In the genomic region with DNA sequence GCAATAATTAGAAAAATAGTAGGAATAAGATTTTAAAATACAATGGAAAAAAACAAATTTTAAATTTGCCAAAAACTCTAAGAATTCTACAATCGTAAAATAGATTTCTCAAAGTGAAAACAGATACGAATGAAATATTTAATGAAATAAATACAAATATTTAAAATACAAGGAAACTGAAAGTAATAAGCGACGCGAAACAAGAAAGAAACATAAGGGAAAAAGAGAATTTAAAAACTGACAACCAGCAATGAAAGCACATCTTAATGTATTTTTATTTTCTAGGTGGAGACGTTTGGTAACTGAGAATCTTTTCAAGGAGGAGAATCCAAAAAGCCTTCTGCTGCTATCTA, we compare ENCODE assay signal across 8 cellular contexts. TPM values are rescaled to one million over a fixed set of nuclear protein-coding genes. Genes with fewer than 3 reads are reported as not detected.
DNase-seq lines count a peak whose midpoint lies in the region; ATAC-seq and TF ChIP-seq lines count a peak whose summit lies in the region.

No MANE protein-coding gene starts in this region.

- TF ChIP-seq CTCF in liver (IDR thresholded peaks at IDR 0.05; ENCODE audit: low read depth, low read length, missing input control), result no peak

- DNase-seq in activated T-cell treated with anti-CD3 and anti-CD28 coated beads, Interleukin-2, amount 50 U/mL, for 72 hours, result no peak
- no peak for DNase-seq in activated T-cell treated with anti-CD3 and anti-CD28 coated beads, Interleukin-2, amount 50 U/mL, for 1 hour
- DNase-seq in adipocyte (ENCODE audit: low read depth), result no peak

- peaks cover 0 to 2% of the 10 kb centered on the region in 2 donors for H3K36me3 Mint-ChIP-seq in activated T-cell treated with anti-CD3 and anti-CD28 coated beads, Interleukin-2, amount 50 U/mL, for 72 hours (ENCODE audit: insufficient read depth in 2 of 2)

- peak overlapping the region; percentile 84 for H3K9ac ChIP-seq in adipocyte (ENCODE audit: low read length)
- peak overlapping the region in 1 of 2 donors; percentile 60 for H3K9ac ChIP-seq in liver (ENCODE audit: low read depth in 1 of 2, low read length in 2 of 2)

- peak overlapping the region; percentile 74 to 92 for H3K27ac ChIP-seq in liver (ENCODE audit: low read depth in 1 of 2, low read length in 2 of 2)
- peak overlapping the region; percentile 96 for H3K27ac ChIP-seq in thymus (ENCODE audit: low read depth)

- no peaks in the 10 kb centered on the region for H3K27me3 ChIP-seq in adipocyte (replicated peaks; ENCODE audit: control insufficient read depth, insufficient read depth, low read length)
- H3K27me3 ChIP-seq in liver (ENCODE audit: control insufficient read depth in 4 of 4, insufficient read depth in 4 of 4, low read length in 3 of 4), result peaks cover 0 to 35% (median 14%) of the 10 kb centered on the region in 4 donors
- no peaks in the 10 kb centered on the region for H3K27me3 ChIP-seq in thymus (ENCODE audit: control insufficient read depth, insufficient read depth)

- WGBS in liver, result 44% methylated on average over 6 of the region's 6 CpGs
- 15% methylated on average over 6 of the region's 6 CpGs for WGBS in thymus

- H3K4me3 ChIP-seq in adipocyte (ENCODE audit: low read length) (peak overlapping the region; percentile 90), liver (ENCODE audit: low read depth in 1 of 3, low read length in 3 of 3) (peak overlapping the region; percentile 15 to 65 (median 32)), thymus (ENCODE audit: low read length) (peak overlapping the region; percentile 59)

- H3K4me3 Mint-ChIP-seq in activated T-cell treated with anti-CD3 and anti-CD28 coated beads, Interleukin-2, amount 50 U/mL, for 72 hours, result peak overlapping the region; percentile 96 to 99

- no peaks in the 10 kb centered on the region for H3K27me3 Mint-ChIP-seq in activated T-cell treated with anti-CD3 and anti-CD28 coated beads, Interleukin-2, amount 50 U/mL, for 72 hours (ENCODE audit: low read depth)

- ATAC-seq in activated T-cell treated with anti-CD3 and anti-CD28 coated beads, Interleukin-2, amount 50 U/mL, for 72 hours (replicated peaks in 1 of 2), result no peak
- no peak for ATAC-seq in HG02588 (IDR thresholded peaks at IDR 0.05; ENCODE audit: unreplicated experiment)
- ATAC-seq in HG02870 (IDR thresholded peaks at IDR 0.05; ENCODE audit: unreplicated experiment), result no peak
- ATAC-seq in GM21528 (IDR thresholded peaks at IDR 0.05; ENCODE audit: low FRiP score, unreplicated experiment), result no peak

- H3K4me1 ChIP-seq in adipocyte (ENCODE audit: control insufficient read depth, insufficient read depth, low read length) (peaks cover 27% of the 10 kb centered on the region), liver (ENCODE audit: control insufficient read depth in 4 of 4, insufficient read depth in 4 of 4, low read length in 3 of 4) (peaks cover 3 to 36% (median 23%) of the 10 kb centered on the region in 4 donors), thymus (ENCODE audit: control insufficient read depth, insufficient read depth, low read length) (peaks cover 8% of the 10 kb centered on the region)

- no peak for TF ChIP-seq RAD21 in liver (IDR thresholded peaks at IDR 0.05)

- no peaks in the 10 kb centered on the region for H3K9me3 Mint-ChIP-seq in activated T-cell treated with anti-CD3 and anti-CD28 coated beads, Interleukin-2, amount 50 U/mL, for 72 hours

- H3K36me3 ChIP-seq in adipocyte (ENCODE audit: control insufficient read depth, insufficient read depth, low read length, severe bottlenecking) (no peaks in the 10 kb centered on the region), liver (ENCODE audit: control insufficient read depth in 4 of 4, insufficient read depth in 3 of 4, low read depth in 1 of 4, low read length in 3 of 4) (no peaks in the 10 kb centered on the region), thymus (ENCODE audit: control insufficient read depth, insufficient read depth) (no peaks in the 10 kb centered on the region)

- H3K27ac Mint-ChIP-seq in activated T-cell treated with anti-CD3 and anti-CD28 coated beads, Interleukin-2, amount 50 U/mL, for 72 hours, result peak overlapping the region; percentile 100

- peaks cover 68% of the 10 kb centered on the region for H3K4me1 Mint-ChIP-seq in activated T-cell treated with anti-CD3 and anti-CD28 coated beads, Interleukin-2, amount 50 U/mL, for 72 hours (ENCODE audit: low read depth)

- H3K9me3 ChIP-seq in adipocyte (ENCODE audit: control insufficient read depth, low read length) (no peaks in the 10 kb centered on the region), liver (ENCODE audit: control insufficient read depth in 4 of 4, low read length in 3 of 4) (peaks cover 4 to 23% (median 12%) of the 10 kb centered on the region in 4 donors), thymus (ENCODE audit: control insufficient read depth) (no peaks in the 10 kb centered on the region)

TF ChIP-seq in liver, 16 proteins besides CTCF, POLR2A, EP300 and RAD21:
- TF ChIP-seq EGR1 (IDR thresholded peaks at IDR 0.05; ENCODE audit: low read depth in 2 of 2) (no peak), RXRA (IDR thresholded peaks at IDR 0.05) (no peak), YY1 (IDR thresholded peaks at IDR 0.05) (no peak), REST (IDR thresholded peaks at IDR 0.05) (no peak), ZBTB33 (IDR thresholded peaks at IDR 0.05) (no peak), GABPA (IDR thresholded peaks at IDR 0.05 in 1 of 2, conservative IDR thresholded peaks at IDR 0.05 in 1 of 2) (no peak), HNF4A (conservative IDR thresholded peaks at IDR 0.05) (no peak), TAF1 (conservative IDR thresholded peaks at IDR 0.05) (no peak), JUND (IDR thresholded peaks at IDR 0.05) (no peak)
- TF ChIP-seq, protein P1, sequence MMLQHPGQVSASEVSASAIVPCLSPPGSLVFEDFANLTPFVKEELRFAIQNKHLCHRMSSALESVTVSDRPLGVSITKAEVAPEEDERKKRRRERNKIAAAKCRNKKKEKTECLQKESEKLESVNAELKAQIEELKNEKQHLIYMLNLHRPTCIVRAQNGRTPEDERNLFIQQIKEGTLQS (IDR thresholded peaks at IDR 0.05), result no peak

RNA-seq across cellular contexts. Expression of gene ANXA2R, which starts 1.0 kb away (rescaled TPM):
- 10 to 100 TPM in 1 of 2 donors, 1 to 10 TPM in 1; 9.9 to 10.0 TPM for total RNA-seq in activated T-cell treated with anti-CD3 and anti-CD28 coated beads, Interleukin-2, amount 50 U/mL, for 72 hours
- total RNA-seq in liver, result 1 to 10 TPM in 1 of 2 donors, under 1 TPM in 1; 0.84 to 2.0 TPM
- polyA plus RNA-seq in liver, result under 1 TPM; 0.49 to 0.58 TPM
- 68.7 TPM for polyA plus RNA-seq in thymus

Comparison
In these comparisons a context has a peak if more than half of its experiments do, and no peak if none do; other contexts are left out.
1. H3K4me3 ChIP-seq: peak in every context shown above with its lines; median percentile 90 in adipocyte; 59 in thymus; 32 in liver.